In genomic region chr14:93024493-93024892, GRCh38 we compare ENCODE assay signal across 2 cellular contexts.
TF ChIP-seq lines count a peak whose summit lies in the region.

No MANE protein-coding gene starts in this region.

TF ChIP-seq in WTC11, 78 proteins besides CTCF, POLR2A, EP300 and RAD21 (continues in another document):
- TF ChIP-seq ZNF423 (CRISPR knock-in tag; IDR thresholded peaks at IDR 0.05): no peak
- no peak for TF ChIP-seq ZSCAN18 (CRISPR knock-in tag; IDR thresholded peaks at IDR 0.05)
- TF ChIP-seq TEAD4 (CRISPR knock-in tag; IDR thresholded peaks at IDR 0.05): no peak
- TF ChIP-seq PRDM15 (CRISPR knock-in tag; IDR thresholded peaks at IDR 0.05): no peak
- no peak for TF ChIP-seq ATF1 (CRISPR knock-in tag; IDR thresholded peaks at IDR 0.05)
- TF ChIP-seq SMAD4 (CRISPR knock-in tag; IDR thresholded peaks at IDR 0.05): no peak
- no peak for TF ChIP-seq SOX15 (CRISPR knock-in tag; IDR thresholded peaks at IDR 0.05)
- TF ChIP-seq FOXP1 (CRISPR knock-in tag; IDR thresholded peaks at IDR 0.05; ENCODE audit: borderline replicate concordance): no peak
- no peak for TF ChIP-seq AR (CRISPR knock-in tag; IDR thresholded peaks at IDR 0.05)
- no peak for TF ChIP-seq ZNF416 (CRISPR knock-in tag; IDR thresholded peaks at IDR 0.05)
- no peak for TF ChIP-seq ATF2 (CRISPR knock-in tag; IDR thresholded peaks at IDR 0.05; ENCODE audit: borderline replicate concordance, low read depth)
- TF ChIP-seq PREB (CRISPR knock-in tag; IDR thresholded peaks at IDR 0.05; ENCODE audit: borderline replicate concordance): no peak
- no peak for TF ChIP-seq GRHL2 (CRISPR knock-in tag; IDR thresholded peaks at IDR 0.05; ENCODE audit: insufficient replicate concordance, severe bottlenecking)
- TF ChIP-seq MXD4 (CRISPR knock-in tag; IDR thresholded peaks at IDR 0.05; ENCODE audit: borderline replicate concordance): no peak
- no peak for TF ChIP-seq NR1H2 (CRISPR knock-in tag; IDR thresholded peaks at IDR 0.05)
- TF ChIP-seq GABPB1 (CRISPR knock-in tag; IDR thresholded peaks at IDR 0.05): no peak

TF ChIP-seq in H1, 55 proteins besides CTCF, POLR2A, EP300 and RAD21:
- TF ChIP-seq YY1 (IDR thresholded peaks at IDR 0.05; ENCODE audit: low read depth, low read length) (no peak), POLR2AphosphoS5 (IDR thresholded peaks at IDR 0.05; ENCODE audit: low read depth, low read length) (no peak), RXRA (IDR thresholded peaks at IDR 0.05; ENCODE audit: insufficient read depth, low read depth, low read length) (no peak), KDM4A (IDR thresholded peaks at IDR 0.05; ENCODE audit: low read depth, low read length, severe bottlenecking) (no peak)
TF ChIP-seq in H1: peak in this region for 0.
